ENCODE assay signal across 1 cellular context in the genomic region with DNA sequence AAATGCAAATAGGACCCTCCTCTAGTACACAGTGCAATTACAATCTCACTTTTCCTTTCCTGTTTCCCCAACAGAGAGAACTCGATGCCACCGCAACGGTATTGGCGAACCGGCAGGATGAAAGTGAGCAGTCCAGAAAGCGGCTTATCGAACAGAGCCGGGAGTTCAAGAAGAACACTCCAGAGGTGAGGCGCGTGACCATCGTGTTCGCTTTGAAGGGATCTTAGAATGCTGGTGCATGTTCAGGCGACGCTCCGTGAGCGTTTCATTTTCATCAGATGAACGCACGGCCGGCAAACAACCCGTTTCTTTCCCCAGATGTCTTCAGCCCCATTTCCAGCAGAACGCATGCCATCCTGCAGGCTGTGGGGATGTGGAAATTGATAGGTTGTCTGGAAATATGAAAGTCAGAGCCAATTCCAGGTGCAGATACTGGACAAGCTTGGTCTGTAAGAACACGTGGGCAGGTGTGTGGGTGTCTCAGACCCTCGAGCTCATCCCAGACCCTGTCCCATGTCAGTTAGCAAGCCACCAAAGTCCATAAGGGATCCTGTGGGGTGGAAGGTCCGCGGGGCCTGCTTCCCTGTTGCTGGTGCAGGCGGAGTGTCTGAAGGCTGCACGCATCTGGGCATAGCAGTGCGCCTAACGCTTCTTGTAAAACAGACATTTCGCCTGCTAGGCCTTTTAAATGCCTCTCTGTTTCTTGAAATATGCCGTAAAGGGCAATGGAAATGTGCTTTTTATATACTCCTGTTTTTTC.
TF ChIP-seq lines count a peak whose summit lies in the region.

No MANE protein-coding gene starts in this region.

TF ChIP-seq in H1, 55 proteins besides CTCF, POLR2A, EP300 and RAD21:
- TF ChIP-seq SRF (IDR thresholded peaks at IDR 0.05; ENCODE audit: low read depth, low read length), result no peak
- TF ChIP-seq, protein P1, sequence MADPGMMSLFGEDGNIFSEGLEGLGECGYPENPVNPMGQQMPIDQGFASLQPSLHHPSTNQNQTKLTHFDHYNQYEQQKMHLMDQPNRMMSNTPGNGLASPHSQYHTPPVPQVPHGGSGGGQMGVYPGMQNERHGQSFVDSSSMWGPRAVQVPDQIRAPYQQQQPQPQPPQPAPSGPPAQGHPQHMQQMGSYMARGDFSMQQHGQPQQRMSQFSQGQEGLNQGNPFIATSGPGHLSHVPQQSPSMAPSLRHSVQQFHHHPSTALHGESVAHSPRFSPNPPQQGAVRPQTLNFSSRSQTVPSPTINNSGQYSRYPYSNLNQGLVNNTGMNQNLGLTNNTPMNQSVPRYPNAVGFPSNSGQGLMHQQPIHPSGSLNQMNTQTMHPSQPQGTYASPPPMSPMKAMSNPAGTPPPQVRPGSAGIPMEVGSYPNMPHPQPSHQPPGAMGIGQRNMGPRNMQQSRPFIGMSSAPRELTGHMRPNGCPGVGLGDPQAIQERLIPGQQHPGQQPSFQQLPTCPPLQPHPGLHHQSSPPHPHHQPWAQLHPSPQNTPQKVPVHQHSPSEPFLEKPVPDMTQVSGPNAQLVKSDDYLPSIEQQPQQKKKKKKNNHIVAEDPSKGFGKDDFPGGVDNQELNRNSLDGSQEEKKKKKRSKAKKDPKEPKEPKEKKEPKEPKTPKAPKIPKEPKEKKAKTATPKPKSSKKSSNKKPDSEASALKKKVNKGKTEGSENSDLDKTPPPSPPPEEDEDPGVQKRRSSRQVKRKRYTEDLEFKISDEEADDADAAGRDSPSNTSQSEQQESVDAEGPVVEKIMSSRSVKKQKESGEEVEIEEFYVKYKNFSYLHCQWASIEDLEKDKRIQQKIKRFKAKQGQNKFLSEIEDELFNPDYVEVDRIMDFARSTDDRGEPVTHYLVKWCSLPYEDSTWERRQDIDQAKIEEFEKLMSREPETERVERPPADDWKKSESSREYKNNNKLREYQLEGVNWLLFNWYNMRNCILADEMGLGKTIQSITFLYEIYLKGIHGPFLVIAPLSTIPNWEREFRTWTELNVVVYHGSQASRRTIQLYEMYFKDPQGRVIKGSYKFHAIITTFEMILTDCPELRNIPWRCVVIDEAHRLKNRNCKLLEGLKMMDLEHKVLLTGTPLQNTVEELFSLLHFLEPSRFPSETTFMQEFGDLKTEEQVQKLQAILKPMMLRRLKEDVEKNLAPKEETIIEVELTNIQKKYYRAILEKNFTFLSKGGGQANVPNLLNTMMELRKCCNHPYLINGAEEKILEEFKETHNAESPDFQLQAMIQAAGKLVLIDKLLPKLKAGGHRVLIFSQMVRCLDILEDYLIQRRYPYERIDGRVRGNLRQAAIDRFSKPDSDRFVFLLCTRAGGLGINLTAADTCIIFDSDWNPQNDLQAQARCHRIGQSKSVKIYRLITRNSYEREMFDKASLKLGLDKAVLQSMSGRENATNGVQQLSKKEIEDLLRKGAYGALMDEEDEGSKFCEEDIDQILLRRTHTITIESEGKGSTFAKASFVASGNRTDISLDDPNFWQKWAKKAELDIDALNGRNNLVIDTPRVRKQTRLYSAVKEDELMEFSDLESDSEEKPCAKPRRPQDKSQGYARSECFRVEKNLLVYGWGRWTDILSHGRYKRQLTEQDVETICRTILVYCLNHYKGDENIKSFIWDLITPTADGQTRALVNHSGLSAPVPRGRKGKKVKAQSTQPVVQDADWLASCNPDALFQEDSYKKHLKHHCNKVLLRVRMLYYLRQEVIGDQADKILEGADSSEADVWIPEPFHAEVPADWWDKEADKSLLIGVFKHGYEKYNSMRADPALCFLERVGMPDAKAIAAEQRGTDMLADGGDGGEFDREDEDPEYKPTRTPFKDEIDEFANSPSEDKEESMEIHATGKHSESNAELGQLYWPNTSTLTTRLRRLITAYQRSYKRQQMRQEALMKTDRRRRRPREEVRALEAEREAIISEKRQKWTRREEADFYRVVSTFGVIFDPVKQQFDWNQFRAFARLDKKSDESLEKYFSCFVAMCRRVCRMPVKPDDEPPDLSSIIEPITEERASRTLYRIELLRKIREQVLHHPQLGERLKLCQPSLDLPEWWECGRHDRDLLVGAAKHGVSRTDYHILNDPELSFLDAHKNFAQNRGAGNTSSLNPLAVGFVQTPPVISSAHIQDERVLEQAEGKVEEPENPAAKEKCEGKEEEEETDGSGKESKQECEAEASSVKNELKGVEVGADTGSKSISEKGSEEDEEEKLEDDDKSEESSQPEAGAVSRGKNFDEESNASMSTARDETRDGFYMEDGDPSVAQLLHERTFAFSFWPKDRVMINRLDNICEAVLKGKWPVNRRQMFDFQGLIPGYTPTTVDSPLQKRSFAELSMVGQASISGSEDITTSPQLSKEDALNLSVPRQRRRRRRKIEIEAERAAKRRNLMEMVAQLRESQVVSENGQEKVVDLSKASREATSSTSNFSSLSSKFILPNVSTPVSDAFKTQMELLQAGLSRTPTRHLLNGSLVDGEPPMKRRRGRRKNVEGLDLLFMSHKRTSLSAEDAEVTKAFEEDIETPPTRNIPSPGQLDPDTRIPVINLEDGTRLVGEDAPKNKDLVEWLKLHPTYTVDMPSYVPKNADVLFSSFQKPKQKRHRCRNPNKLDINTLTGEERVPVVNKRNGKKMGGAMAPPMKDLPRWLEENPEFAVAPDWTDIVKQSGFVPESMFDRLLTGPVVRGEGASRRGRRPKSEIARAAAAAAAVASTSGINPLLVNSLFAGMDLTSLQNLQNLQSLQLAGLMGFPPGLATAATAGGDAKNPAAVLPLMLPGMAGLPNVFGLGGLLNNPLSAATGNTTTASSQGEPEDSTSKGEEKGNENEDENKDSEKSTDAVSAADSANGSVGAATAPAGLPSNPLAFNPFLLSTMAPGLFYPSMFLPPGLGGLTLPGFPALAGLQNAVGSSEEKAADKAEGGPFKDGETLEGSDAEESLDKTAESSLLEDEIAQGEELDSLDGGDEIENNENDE (IDR thresholded peaks at IDR 0.05; ENCODE audit: insufficient replicate concordance, low read length), result no peak
- no peak for TF ChIP-seq ASH2L (IDR thresholded peaks at IDR 0.05; ENCODE audit: low read length)
